Comparison of ENCODE assay signal across 8 cellular contexts in genomic region chr14:77965919-77966435, GRCh38.
DNase-seq lines count a peak whose midpoint lies in the region; ATAC-seq, FAIRE-seq and TF ChIP-seq lines count a peak whose summit lies in the region.

No MANE protein-coding gene starts in this region.

- H3K4me1 ChIP-seq in breast epithelium (no peaks in the 10 kb centered on the region), HepG2 (ENCODE audit: insufficient read depth, low read length) (0 out of 2 replicates have a peak, but pooled peaks cover 4% of the 10 kb centered on the region)

- peak overlapping the region; percentile 70 for H3K4me2 ChIP-seq in HepG2 (ENCODE audit: low read depth, low read length)

- no peak for TF ChIP-seq RAD21 in HepG2 (CRISPR knock-in tag; IDR thresholded peaks at IDR 0.05)

- ATAC-seq in HG02870 (IDR thresholded peaks at IDR 0.05; ENCODE audit: unreplicated experiment) = peak; percentile 48
- ATAC-seq in HepG2 = peak; percentile 91

- POLR2A ChIA-PET in HepG2 (lab: Yijun Ruan, JAX) = no interaction called here

- H3K9me3 ChIP-seq in breast epithelium = no peaks in the 10 kb centered on the region
- no peaks in the 10 kb centered on the region for H3K9me3 ChIP-seq in HepG2 (ENCODE audit: low read length)

- DNase-seq in 8988T (peak; percentile 35), GM12865 (ENCODE audit: low read depth) (peak; percentile 62), NCI-H2196 treated with DMSO at 0.1 percent for 48 hours (lab: John Stamatoyannopoulos, UW; ENCODE audit: unreplicated experiment) (peak; percentile 44), breast epithelium (ENCODE audit: low spot score in 2 of 2) (no peak), HepG2 (ENCODE audit: low spot score) (peak; percentile 27), NAMALWA (ENCODE audit: low spot score) (no peak)
- DNase-seq in activated effector memory CD4-positive, alpha-beta T cell treated with Interleukin-2 at 50 U/mL for 16 hours = no peak

- no peak overlapping the region for H3K9ac ChIP-seq in HepG2 (ENCODE audit: insufficient read depth, low read depth, low read length)

- H3K79me2 ChIP-seq in HepG2 (ENCODE audit: insufficient read depth, low read length) = no peaks in the 10 kb centered on the region

- CTCF ChIA-PET in HepG2 (lab: Yijun Ruan, JAX; ENCODE audit: low intra/inter-chr PET ratio, low total read pairs) = no interaction called here

- no peak overlapping the region for H2AFZ ChIP-seq in HepG2 (ENCODE audit: low read length)

- H3K27ac ChIP-seq in breast epithelium (no peak overlapping the region), HepG2 (ENCODE audit: extremely low read length, insufficient read depth, low read length) (no peak overlapping the region)

- BruUV-seq in HepG2 (replicated peaks; lab: Mats Ljungman, UMichigan) = no TSS peak

- H3K4me3 ChIP-seq in GM12865 (ENCODE audit: low read depth, low read length) (peak overlapping the region; percentile 29), breast epithelium (peak overlapping the region; percentile 33 to 59 (median 34)), HepG2 (replicated peaks in 1 of 3; ENCODE audit: insufficient read depth in 1 of 3, low read depth in 2 of 3, low read length in 3 of 3) (peak overlapping the region; percentile 23 to 61 (median 36); a peak in 3 of 6 replicates)

- H4K20me1 ChIP-seq in HepG2 (ENCODE audit: insufficient read depth, low read length) = no peaks in the 10 kb centered on the region

- TF ChIP-seq POLR2A in breast epithelium (IDR thresholded peaks at IDR 0.05) (no peak), HepG2 (IDR thresholded peaks at IDR 0.05; ENCODE audit: insufficient read depth in 1 of 2, low read depth in 2 of 2, low read length in 2 of 2) (no peak)

- TF ChIP-seq CTCF in GM12865 (IDR thresholded peaks at IDR 0.05; ENCODE audit: insufficient read depth, low read depth, low read length, missing control alignments) (no peak), breast epithelium (IDR thresholded peaks at IDR 0.05) (no peak), HepG2 (CRISPR knock-in tag; IDR thresholded peaks at IDR 0.05) (no peak)

- intact Hi-C loops in breast epithelium (cut with DNase I; ENCODE audit: low total_unique reads) (no loop called here), HepG2 (cut with micrococcal nuclease; ENCODE audit: unreplicated experiment) (no loop called here)

- in situ Hi-C loops in HepG2 (cut with HindIII; ENCODE audit: extremely low pct_ligation_motif_present, low pct_unique_long_range_greater_than_20kb) = no loop called here

- no peak for FAIRE-seq in HepG2 (lab: Jason Lieb, UNC)

- H3K27me3 ChIP-seq in breast epithelium (peaks cover 0 to 8% of the 10 kb centered on the region in 2 donors), HepG2 (ENCODE audit: control insufficient read depth in 1 of 2, insufficient read depth in 2 of 2, low read length in 2 of 2) (no peaks in the 10 kb centered on the region; a peak in 2 of 5 replicates)

- WGBS in HepG2 (ENCODE audit: low lambda C conversion rate) = 24% methylated on average over 26 of the region's 35 CpGs

- TF ChIP-seq EP300 in HepG2 (IDR thresholded peaks at IDR 0.05; ENCODE audit: low read depth in 2 of 2, low read length in 2 of 2) (no peak), HepG2 (CRISPR knock-in tag; IDR thresholded peaks at IDR 0.05; ENCODE audit: borderline replicate concordance) (no peak)

- H3K36me3 ChIP-seq in breast epithelium (no peaks in the 10 kb centered on the region), HepG2 (replicated peaks in 1 of 2; ENCODE audit: control insufficient read depth in 1 of 2, insufficient read depth in 2 of 2, low read length in 2 of 2) (no peaks in the 10 kb centered on the region)

TF ChIP-seq in HepG2, 621 proteins besides CTCF, POLR2A, EP300 and RAD21 (continues in another document):
- TF ChIP-seq, protein P1, sequence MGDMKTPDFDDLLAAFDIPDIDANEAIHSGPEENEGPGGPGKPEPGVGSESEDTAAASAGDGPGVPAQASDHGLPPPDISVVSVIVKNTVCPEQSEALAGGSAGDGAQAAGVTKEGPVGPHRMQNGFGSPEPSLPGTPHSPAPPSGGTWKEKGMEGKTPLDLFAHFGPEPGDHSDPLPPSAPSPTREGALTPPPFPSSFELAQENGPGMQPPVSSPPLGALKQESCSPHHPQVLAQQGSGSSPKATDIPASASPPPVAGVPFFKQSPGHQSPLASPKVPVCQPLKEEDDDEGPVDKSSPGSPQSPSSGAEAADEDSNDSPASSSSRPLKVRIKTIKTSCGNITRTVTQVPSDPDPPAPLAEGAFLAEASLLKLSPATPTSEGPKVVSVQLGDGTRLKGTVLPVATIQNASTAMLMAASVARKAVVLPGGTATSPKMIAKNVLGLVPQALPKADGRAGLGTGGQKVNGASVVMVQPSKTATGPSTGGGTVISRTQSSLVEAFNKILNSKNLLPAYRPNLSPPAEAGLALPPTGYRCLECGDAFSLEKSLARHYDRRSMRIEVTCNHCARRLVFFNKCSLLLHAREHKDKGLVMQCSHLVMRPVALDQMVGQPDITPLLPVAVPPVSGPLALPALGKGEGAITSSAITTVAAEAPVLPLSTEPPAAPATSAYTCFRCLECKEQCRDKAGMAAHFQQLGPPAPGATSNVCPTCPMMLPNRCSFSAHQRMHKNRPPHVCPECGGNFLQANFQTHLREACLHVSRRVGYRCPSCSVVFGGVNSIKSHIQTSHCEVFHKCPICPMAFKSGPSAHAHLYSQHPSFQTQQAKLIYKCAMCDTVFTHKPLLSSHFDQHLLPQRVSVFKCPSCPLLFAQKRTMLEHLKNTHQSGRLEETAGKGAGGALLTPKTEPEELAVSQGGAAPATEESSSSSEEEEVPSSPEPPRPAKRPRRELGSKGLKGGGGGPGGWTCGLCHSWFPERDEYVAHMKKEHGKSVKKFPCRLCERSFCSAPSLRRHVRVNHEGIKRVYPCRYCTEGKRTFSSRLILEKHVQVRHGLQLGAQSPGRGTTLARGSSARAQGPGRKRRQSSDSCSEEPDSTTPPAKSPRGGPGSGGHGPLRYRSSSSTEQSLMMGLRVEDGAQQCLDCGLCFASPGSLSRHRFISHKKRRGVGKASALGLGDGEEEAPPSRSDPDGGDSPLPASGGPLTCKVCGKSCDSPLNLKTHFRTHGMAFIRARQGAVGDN (CRISPR knock-in tag; IDR thresholded peaks at IDR 0.05) = peak; percentile 36; the same call in 1 of the 2 replicates
- TF ChIP-seq, protein P2, sequence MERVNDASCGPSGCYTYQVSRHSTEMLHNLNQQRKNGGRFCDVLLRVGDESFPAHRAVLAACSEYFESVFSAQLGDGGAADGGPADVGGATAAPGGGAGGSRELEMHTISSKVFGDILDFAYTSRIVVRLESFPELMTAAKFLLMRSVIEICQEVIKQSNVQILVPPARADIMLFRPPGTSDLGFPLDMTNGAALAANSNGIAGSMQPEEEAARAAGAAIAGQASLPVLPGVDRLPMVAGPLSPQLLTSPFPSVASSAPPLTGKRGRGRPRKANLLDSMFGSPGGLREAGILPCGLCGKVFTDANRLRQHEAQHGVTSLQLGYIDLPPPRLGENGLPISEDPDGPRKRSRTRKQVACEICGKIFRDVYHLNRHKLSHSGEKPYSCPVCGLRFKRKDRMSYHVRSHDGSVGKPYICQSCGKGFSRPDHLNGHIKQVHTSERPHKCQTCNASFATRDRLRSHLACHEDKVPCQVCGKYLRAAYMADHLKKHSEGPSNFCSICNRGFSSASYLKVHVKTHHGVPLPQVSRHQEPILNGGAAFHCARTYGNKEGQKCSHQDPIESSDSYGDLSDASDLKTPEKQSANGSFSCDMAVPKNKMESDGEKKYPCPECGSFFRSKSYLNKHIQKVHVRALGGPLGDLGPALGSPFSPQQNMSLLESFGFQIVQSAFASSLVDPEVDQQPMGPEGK (CRISPR knock-in tag; IDR thresholded peaks at IDR 0.05) = 0 out of 2 replicates have a peak, but pooled peaks have one; percentile 13
- TF ChIP-seq ATF6 (CRISPR knock-in tag; conservative IDR thresholded peaks at IDR 0.05) = no peak
- no peak for TF ChIP-seq FOXA1 (IDR thresholded peaks at IDR 0.05)
- peak; percentile 48 for TF ChIP-seq FOXA1 (CRISPR knock-in tag; IDR thresholded peaks at IDR 0.05)
- no peak for TF ChIP-seq KDM5B (CRISPR knock-in tag; IDR thresholded peaks at IDR 0.05; ENCODE audit: borderline replicate concordance)
- TF ChIP-seq UBTF (CRISPR knock-in tag; IDR thresholded peaks at IDR 0.05) = peak; percentile 56; the same call in 1 of the 2 replicates
- TF ChIP-seq BHLHE40 (IDR thresholded peaks at IDR 0.05; ENCODE audit: low read length) = no peak
- TF ChIP-seq SMAD1 (CRISPR knock-in tag; IDR thresholded peaks at IDR 0.05; ENCODE audit: borderline replicate concordance, low read depth) = no peak
- TF ChIP-seq HNRNPLL (IDR thresholded peaks at IDR 0.05; ENCODE audit: low read depth, low read length, poor library complexity, severe bottlenecking) = peak; percentile 37
- peak; percentile 46 for TF ChIP-seq FOXA3 (CRISPR knock-in tag; IDR thresholded peaks at IDR 0.05)

Comparison
In these comparisons a context has a peak if more than half of its experiments do, and no peak if none do; other contexts are left out.
1. DNase-seq: peak in 8988T (single experiment), GM12865 (single experiment), NCI-H2196 treated with DMSO at 0.1 percent for 48 hours (single experiment) and HepG2 (single experiment); none in breast epithelium (0 of 2), activated effector memory CD4-positive, alpha-beta T cell treated with Interleukin-2 at 50 U/mL for 16 hours (single experiment) and NAMALWA (single experiment).
2. Peak in every context shown above with its lines, with median percentiles within 50 percentile points of each other: H3K4me3 ChIP-seq.